ENCODE assay signal across 8 cellular contexts in genomic region chr7:44735403-44736165, GRCh38. TPM values are rescaled to one million over a fixed set of nuclear protein-coding genes. Genes with fewer than 3 reads are reported as not detected.
DNase-seq lines count a peak whose midpoint lies in the region; ATAC-seq, FAIRE-seq and TF ChIP-seq lines count a peak whose summit lies in the region.

No MANE protein-coding gene starts in this region.

- H4K20me1 ChIP-seq in GM23248 (ENCODE audit: insufficient read depth), result no peaks in the 10 kb centered on the region

- H2AFZ ChIP-seq in GM23248, result peak overlapping the region; percentile 60; the same call in 1 of the 2 replicates

- no peak overlapping the region for H3K4me3 ChIP-seq in A549
- H3K4me3 ChIP-seq in GM23248, result peak overlapping the region; percentile 61

- TF ChIP-seq EP300 in A549 (IDR thresholded peaks at IDR 0.05), result no peak

- peak overlapping the region; percentile 77 for H3K9ac ChIP-seq in GM23248

- H3K9me2 ChIP-seq in GM23248 (ENCODE audit: insufficient read depth), result no peaks in the 10 kb centered on the region

- 40% methylated on average over 5 of the region's 5 CpGs for WGBS in A549 (ENCODE audit: missing lambda C conversion rate)
- WGBS in GM23248 (ENCODE audit: low coverage in 1 of 2, low lambda C conversion rate in 2 of 2, missing lambda C conversion rate in 2 of 2), 2 experiments, result 38 to 39% methylated on average over 5 of the region's 5 CpGs

- peaks cover 27% of the 10 kb centered on the region for H3K4me1 ChIP-seq in A549
- H3K4me1 ChIP-seq in GM23248 (ENCODE audit: insufficient read depth), result peaks cover 26% of the 10 kb centered on the region

- no peak for TF ChIP-seq RAD21 in A549 (conservative IDR thresholded peaks at IDR 0.05 in 1 of 2, IDR thresholded peaks at IDR 0.05 in 1 of 2)

- peak overlapping the region; percentile 58 to 85 for H3K27ac ChIP-seq in A549
- H3K27ac ChIP-seq in GM23248, result peak overlapping the region; percentile 98

- ATAC-seq in A549 (peak; percentile 86 to 90), SK-N-SH treated with all-trans-retinoic acid at 6 μM for 48 hours (peak; percentile 86), esophagus mucosa (peak; percentile 85), HG02571 (IDR thresholded peaks at IDR 0.05; ENCODE audit: unreplicated experiment) (no peak), GM21786 (IDR thresholded peaks at IDR 0.05; ENCODE audit: unreplicated experiment) (no peak), HG03280 (IDR thresholded peaks at IDR 0.05; ENCODE audit: unreplicated experiment) (no peak)

- peaks cover 23% of the 10 kb centered on the region for H3F3A ChIP-seq in GM23248 (ENCODE audit: insufficient read depth)

- TF ChIP-seq POLR2A in A549 (IDR thresholded peaks at IDR 0.05; ENCODE audit: low read length), result no peak

- CTCF ChIA-PET in A549 (lab: Yijun Ruan, JAX), result interaction anchor here (0.9 to 2.9 kb wide), 2 partner anchors 15 to 401 kb away, joined by 4 to 11 read pairs; partner anchors contain the start of gene ZMIZ2

- H3K27me3 ChIP-seq in GM23248 (replicated peaks; ENCODE audit: insufficient read depth), result no peaks in the 10 kb centered on the region

- no peaks in the 10 kb centered on the region for H3K36me3 ChIP-seq in GM23248 (ENCODE audit: low read depth)

- no peaks in the 10 kb centered on the region for H3K9me3 ChIP-seq in A549
- no peaks in the 10 kb centered on the region for H3K9me3 ChIP-seq in GM23248 (ENCODE audit: low read depth)

- POLR2A ChIA-PET in A549 (lab: Yijun Ruan, JAX), result interaction anchor here (0.7 to 1.1 kb wide), 6 partner anchors 10 to 154 kb away, joined by 3 to 5 read pairs (median 4); partner anchors contain the start of genes H2AZ2, OGDH and TMED4

- TF ChIP-seq CTCF in A549 (IDR thresholded peaks at IDR 0.05), result no peak

- in situ Hi-C loops in GM23248 (cut with MboI), result no loop called here

- H3K79me2 ChIP-seq in GM23248 (ENCODE audit: insufficient read depth), result no peaks in the 10 kb centered on the region

- H3K4me2 ChIP-seq in A549, result peak overlapping the region; percentile 59
- H3K4me2 ChIP-seq in GM23248 (ENCODE audit: unreplicated experiment), result peak overlapping the region; percentile 94

- DNase-seq in A549 (ENCODE audit: low read depth in 1 of 2, low spot score in 1 of 2) (peak; percentile 65 to 89), GM23248 (peak; percentile 96), SK-N-DZ (ENCODE audit: low spot score) (no peak)

- peak; percentile 94 for FAIRE-seq in A549 (lab: Jason Lieb, UNC)

TF ChIP-seq in A549, 52 proteins besides CTCF, POLR2A, EP300 and RAD21 (continues in another document):
- TF ChIP-seq GATA3 (IDR thresholded peaks at IDR 0.05; ENCODE audit: borderline replicate concordance) (peak; percentile 62; the same call in 1 of the 2 replicates), NPAS2 (CRISPR knock-in tag; IDR thresholded peaks at IDR 0.05; ENCODE audit: borderline replicate concordance) (no peak), JUN (IDR thresholded peaks at IDR 0.05) (0 out of 5 replicates have a peak, but pooled peaks of 1 of the 2 experiments have one; percentile 31), KDM5A (IDR thresholded peaks at IDR 0.05) (no peak), FOSB (CRISPR knock-in tag; IDR thresholded peaks at IDR 0.05) (no peak), MAX (IDR thresholded peaks at IDR 0.05) (peak; percentile 58), PBX3 (IDR thresholded peaks at IDR 0.05) (no peak), CBX8 (IDR thresholded peaks at IDR 0.05) (no peak), BCL3 (IDR thresholded peaks at IDR 0.05) (no peak), EHMT2 (IDR thresholded peaks at IDR 0.05; ENCODE audit: low read depth) (no peak), JUNB (IDR thresholded peaks at IDR 0.05) (peak; percentile 77), CEBPB (IDR thresholded peaks at IDR 0.05) (peak in 1 of 2 experiments; percentile 25; a peak in 1 of 4 replicates), FOXS1 (CRISPR knock-in tag; IDR thresholded peaks at IDR 0.05) (no peak)

TF ChIP-seq in SK-N-SH treated with all-trans-retinoic acid at 6 μM for 48 hours, 23 proteins besides CTCF, POLR2A, EP300 and RAD21:
- TF ChIP-seq PATZ1 (CRISPR knock-in tag; IDR thresholded peaks at IDR 0.05; ENCODE audit: borderline replicate concordance) (0 out of 2 replicates have a peak, but pooled peaks have one; percentile 6), ZNF565 (CRISPR knock-in tag; conservative IDR thresholded peaks at IDR 0.05; ENCODE audit: low read depth) (no peak)

RNA-seq across cellular contexts. Expression of gene ZMIZ2, which starts 13.1 kb away (rescaled TPM):
- polyA plus RNA-seq in A549 (2011; rRNA removed) (4.3 and 6.9 TPM in 2 replicates), A549 (2017; fragmentation: RNase III; extraction: RNeasy Plus Mini Kit Qiagen cat#74134 plus additional on column Dnase treatment) (21.7 to 24.5 TPM (median 23.9 TPM) in 3 replicates), GM23248 (2016; fragmentation: Nextera tagmentation; extraction: Ambion mirVana) (6.1 and 7.8 TPM in 2 replicates)
- 8.1 and 11.7 TPM in 2 replicates for polyA plus RNA-seq in A549 (2012; cell fraction: cytosol; rRNA removed)
- polyA plus RNA-seq in A549 (2012; cell fraction: nucleus; rRNA removed), result 68.0 and 69.2 TPM in 2 replicates
- 12.2 and 15.3 TPM in 2 replicates for polyA minus RNA-seq in A549 (2011; rRNA and poly(A)+ RNA removed)
- total RNA-seq in GM23248 (2014; rRNA removed; shearing (Covaris generic)), result 9.7 and 12.4 TPM in 2 replicates
- 34.0 TPM for total RNA-seq in esophagus mucosa
- 6.3 and 10.1 TPM in 2 replicates for polyA plus RNA-seq in SK-N-DZ (2014; cell fraction: cytosol; rRNA removed)
- polyA plus RNA-seq in SK-N-DZ (2014; cell fraction: nucleus; rRNA removed), result 50.3 and 58.3 TPM in 2 replicates

Comparison
In these comparisons a context has a peak if more than half of its experiments do, and no peak if none do; other contexts are left out.
1. ATAC-seq: peak in A549 (2 of 2), SK-N-SH treated with all-trans-retinoic acid at 6 μM for 48 hours (single experiment) and esophagus mucosa (single experiment); none in HG02571 (single experiment), GM21786 (single experiment) and HG03280 (single experiment).